Comparison of ENCODE assay signal across 9 cellular contexts in genomic region chr22:21517374-21517773, GRCh38. TPM values are rescaled to one million over a fixed set of nuclear protein-coding genes. Genes with fewer than 3 reads are reported as not detected.
DNase-seq lines count a peak whose midpoint lies in the region; ATAC-seq and TF ChIP-seq lines count a peak whose summit lies in the region.
"Not testable (repeated sequence)": the region's sequence is repeated elsewhere in the genome, so short reads cannot be mapped to it uniquely, and the experiment has no call there.
"Had no signal": no experiment of that assay in that cellular context is flagged by ENCODE, and none has a peak within 500 bp of the region (broad histone marks: within the 10 kb centered on the region; RNA-seq: fewer than 3 reads in every experiment).

No MANE protein-coding gene starts in this region.

- TF ChIP-seq CTCF in foreskin keratinocyte (conservative IDR thresholded peaks at IDR 0.05); natural killer cell (IDR thresholded peaks at IDR 0.05): not testable (repeated sequence)

- not testable (repeated sequence) for H3K4me3 Mint-ChIP-seq in natural killer cell

- not testable (repeated sequence) for H3K27me3 ChIP-seq in foreskin keratinocyte

- peak; percentile 11 for DNase-seq in activated CD8-positive, alpha-beta memory T cell treated with anti-CD3 and anti-CD28 coated beads, Interleukin-2, amount 50 U/mL, for 1 hour (ENCODE audit: extremely low read depth)
- not testable (repeated sequence) for DNase-seq in foreskin keratinocyte, natural killer cell

- H3K36me3 Mint-ChIP-seq in natural killer cell: not testable (repeated sequence)

- H3K4me1 Mint-ChIP-seq in natural killer cell: not testable (repeated sequence)

- not testable (repeated sequence) for H3K4me1 ChIP-seq in foreskin keratinocyte

- peak; percentile 68 for ATAC-seq in GM19025 (IDR thresholded peaks at IDR 0.05; ENCODE audit: low read depth, unreplicated experiment)
- ATAC-seq in GM21717 (IDR thresholded peaks at IDR 0.05; ENCODE audit: unreplicated experiment): peak; percentile 77
- ATAC-seq in HG02943 (IDR thresholded peaks at IDR 0.05; ENCODE audit: low read depth, unreplicated experiment): peak; percentile 58
- peak; percentile 43 for ATAC-seq in HG03469 (IDR thresholded peaks at IDR 0.05; ENCODE audit: unreplicated experiment)
- peak; percentile 47 for ATAC-seq in foreskin keratinocyte
- peak; percentile 84 to 92 (median 85) for ATAC-seq in natural killer cell

- H3K27me3 Mint-ChIP-seq in natural killer cell (ENCODE audit: low read depth in 2 of 2): not testable (repeated sequence)

- H3K27ac ChIP-seq in foreskin keratinocyte: not testable (repeated sequence)

- intact Hi-C loops in natural killer cell (cut with micrococcal nuclease): not testable (repeated sequence)

- not testable (repeated sequence) for H3K27ac Mint-ChIP-seq in natural killer cell

- not testable (repeated sequence) for H3K9me3 Mint-ChIP-seq in natural killer cell

RNA-seq across cellular contexts. Expression of gene RIMBP3C, which starts 33.9 kb away (rescaled TPM):
- 0.07 TPM in 1 of 2 replicates, not detected in the other for total RNA-seq in foreskin keratinocyte
- 0.01 and 0.02 TPM in 2 replicates for polyA plus RNA-seq in foreskin keratinocyte
- 1 to 10 TPM in 1 of 3 donors, under 1 TPM in 2; 0.35 to 1.0 (median 0.38) TPM for total RNA-seq in natural killer cell
- total RNA-seq: esophagus muscularis mucosa, H1 had no signal

RNA-seq across cellular contexts. Expression of gene UBE2L3, which starts 50.1 kb away (rescaled TPM):
- 92.2 and 92.4 TPM in 2 replicates for total RNA-seq in foreskin keratinocyte
- polyA plus RNA-seq in foreskin keratinocyte: 96.9 and 101 TPM in 2 replicates
- 10 to 100 TPM; 30.7 to 39.8 (median 39.7) TPM for total RNA-seq in natural killer cell

RNA-seq across cellular contexts. Expression of gene TMEM191C, which starts 50.2 kb away (rescaled TPM):
- total RNA-seq in foreskin keratinocyte (0.46 and 1.2 TPM in 2 replicates), natural killer cell (1 to 10 TPM; 2.1 to 3.4 (median 3.2) TPM)
- polyA plus RNA-seq in foreskin keratinocyte: 1.2 and 1.3 TPM in 2 replicates
